ENCODE assay signal across 11 cellular contexts in genomic region chr1:46285730-46286477, GRCh38. TPM values are rescaled to one million over a fixed set of nuclear protein-coding genes. Genes with fewer than 3 reads are reported as not detected.
DNase-seq lines count a peak whose midpoint lies in the region; ATAC-seq, FAIRE-seq and TF ChIP-seq lines count a peak whose summit lies in the region.
"Had no signal": no experiment of that assay in that cellular context is flagged by ENCODE, and none has a peak within 500 bp of the region (broad histone marks: within the 10 kb centered on the region; RNA-seq: fewer than 3 reads in every experiment).

No MANE protein-coding gene starts in this region.

- 93% methylated on average over 22 of the region's 27 CpGs for WGBS in A549 (ENCODE audit: missing lambda C conversion rate)

- H3K27me3 Mint-ChIP-seq in activated CD4-positive, alpha-beta memory T cell treated with anti-CD3 and anti-CD28 coated beads for 36 hours: no peaks in the 10 kb centered on the region
- H3K27me3 Mint-ChIP-seq: IgD-negative memory B cell had no signal

- peak in 1 of 2 experiments; percentile 18; a peak in 3 of 6 replicates for ATAC-seq in A549
- ATAC-seq in GM21619 (IDR thresholded peaks at IDR 0.05; ENCODE audit: unreplicated experiment): no peak

- DNase-seq in A549 (ENCODE audit: low read depth in 1 of 2, low spot score in 1 of 2) (no peak), NCI-H1105 (lab: John Stamatoyannopoulos, UW) (peak; percentile 82), EL (no peak), nucleus accumbens (lab: John Stamatoyannopoulos, UW) (no peak)
- peak; percentile 67 for DNase-seq in activated CD4-positive, alpha-beta memory T cell treated with anti-CD3 and anti-CD28 coated beads for 36 hours
- DNase-seq in central memory CD4-positive, alpha-beta T cell: no peak
- DNase-seq: kidney had no signal

- H3K36me3 Mint-ChIP-seq in activated CD4-positive, alpha-beta memory T cell treated with anti-CD3 and anti-CD28 coated beads for 36 hours: peaks cover 31% of the 10 kb centered on the region

- CTCF ChIA-PET in A549 (lab: Yijun Ruan, JAX): interaction anchor here (1.2 to 2.7 kb wide), 3 partner anchors 10 to 17 kb away, joined by 4 to 7 read pairs (median 5); partner anchors contain the start of genes LRRC41 and UQCRH
- CTCF ChIA-PET in activated CD4-positive, alpha-beta memory T cell treated with anti-CD3 and anti-CD28 coated beads for 36 hours (lab: Charles Lee): interaction anchor here (1.0 to 1.8 kb wide), 3 partner anchors 9 to 61 kb away, joined by 3 to 6 read pairs (median 3); partner anchors contain the start of genes LRRC41 and UQCRH

- no peak overlapping the region for H3K9ac ChIP-seq in iPS-18a (ENCODE audit: low read length)

- H3K27ac Mint-ChIP-seq in activated CD4-positive, alpha-beta memory T cell treated with anti-CD3 and anti-CD28 coated beads for 36 hours: peak overlapping the region; percentile 59

- no peak for FAIRE-seq in A549 (lab: Jason Lieb, UNC)
- FAIRE-seq: kidney had no signal

- no peaks in the 10 kb centered on the region for H3K9me3 ChIP-seq in A549
- no peaks in the 10 kb centered on the region for H3K9me3 ChIP-seq in iPS-18a (ENCODE audit: control insufficient read depth, low read depth, low read length)

- no peaks in the 10 kb centered on the region for H3K9me3 Mint-ChIP-seq in activated CD4-positive, alpha-beta memory T cell treated with anti-CD3 and anti-CD28 coated beads for 36 hours
- H3K9me3 Mint-ChIP-seq: CD14-positive monocyte, IgD-negative memory B cell had no signal

- POLR2A ChIA-PET in A549 (lab: Yijun Ruan, JAX): no interaction called here
- POLR2A ChIA-PET in activated CD4-positive, alpha-beta memory T cell treated with anti-CD3 and anti-CD28 coated beads for 36 hours (lab: Charles Lee): interaction anchor here (0.6 to 1.7 kb wide), 5 partner anchors 9 to 62 kb away, joined by 3 to 7 read pairs (median 6); partner anchors contain the start of genes LRRC41 and UQCRH

- no peak for TF ChIP-seq RAD21 in A549 (conservative IDR thresholded peaks at IDR 0.05 in 1 of 2, IDR thresholded peaks at IDR 0.05 in 1 of 2)

- intact Hi-C loops in activated CD4-positive, alpha-beta memory T cell treated with anti-CD3 and anti-CD28 coated beads for 36 hours (cut with micrococcal nuclease): loop anchor here (1.0 kb wide), 1 partner anchor 62 kb away; no protein-coding TSS in a partner anchor

- peaks cover 9% of the 10 kb centered on the region for H3K4me1 Mint-ChIP-seq in activated CD4-positive, alpha-beta memory T cell treated with anti-CD3 and anti-CD28 coated beads for 36 hours (ENCODE audit: low read depth)

- no peak overlapping the region for H3K4me2 ChIP-seq in A549

- H3K4me1 ChIP-seq in A549 (no peaks in the 10 kb centered on the region), iPS-18a (ENCODE audit: control insufficient read depth, low read depth, low read length) (peaks cover 4% of the 10 kb centered on the region)

- TF ChIP-seq EP300 in A549 (IDR thresholded peaks at IDR 0.05): no peak

- H3K36me3 ChIP-seq in iPS-18a (ENCODE audit: control insufficient read depth, low read depth, low read length): peaks cover 28% of the 10 kb centered on the region

- TF ChIP-seq CTCF in A549 (IDR thresholded peaks at IDR 0.05): no peak

- H3K27ac ChIP-seq in A549: no peak overlapping the region
- peak overlapping the region; percentile 43 for H3K27ac ChIP-seq in iPS-18a (ENCODE audit: low read length)

- no peak overlapping the region for H3K4me3 Mint-ChIP-seq in activated CD4-positive, alpha-beta memory T cell treated with anti-CD3 and anti-CD28 coated beads for 36 hours
- H3K4me3 Mint-ChIP-seq: IgD-negative memory B cell had no signal

- no peaks in the 10 kb centered on the region for H3K27me3 ChIP-seq in iPS-18a (ENCODE audit: control insufficient read depth, insufficient read depth, low read length)

- TF ChIP-seq POLR2A in A549 (IDR thresholded peaks at IDR 0.05; ENCODE audit: low read length): no peak

- H3K4me3 ChIP-seq in A549 (no peak overlapping the region), iPS-18a (ENCODE audit: low read length) (no peak overlapping the region)

TF ChIP-seq in A549, 52 proteins besides CTCF, POLR2A, EP300 and RAD21:
- TF ChIP-seq RCOR1 (IDR thresholded peaks at IDR 0.05; ENCODE audit: low read depth, low read length) (no peak), POLR2AphosphoS2 (conservative IDR thresholded peaks at IDR 0.05; ENCODE audit: low read length) (0 out of 2 replicates have a peak, but pooled peaks have one; percentile 18), HOXA7 (CRISPR knock-in tag; IDR thresholded peaks at IDR 0.05) (no peak)

RNA-seq across cellular contexts. Expression of gene LRRC41, which starts 17.5 kb away (rescaled TPM):
- polyA plus RNA-seq in A549 (2011; rRNA removed) (28.6 and 32.5 TPM in 2 replicates), A549 (2017; fragmentation: RNase III; extraction: RNeasy Plus Mini Kit Qiagen cat#74134 plus additional on column Dnase treatment) (30.1 to 34.1 TPM (median 33.4 TPM) in 3 replicates)
- 27.0 and 41.8 TPM in 2 replicates for polyA plus RNA-seq in A549 (2012; cell fraction: cytosol; rRNA removed)
- polyA plus RNA-seq in A549 (2012; cell fraction: nucleus; rRNA removed): 57.0 and 61.6 TPM in 2 replicates
- 46.0 and 47.6 TPM in 2 replicates for polyA minus RNA-seq in A549 (2011; rRNA and poly(A)+ RNA removed)
- total RNA-seq in activated CD4-positive, alpha-beta memory T cell treated with anti-CD3 and anti-CD28 coated beads for 36 hours: 10 to 100 TPM; 31.4 to 34.6 TPM

RNA-seq across cellular contexts. Expression of gene UQCRH, which starts 17.6 kb away (rescaled TPM):
- 514 and 762 TPM in 2 replicates for polyA plus RNA-seq in A549 (2011; rRNA removed)
- 364 and 521 TPM in 2 replicates for polyA plus RNA-seq in A549 (2012; cell fraction: cytosol; rRNA removed)
- 85.1 and 267 TPM in 2 replicates for polyA plus RNA-seq in A549 (2012; cell fraction: nucleus; rRNA removed)
- 766 to 800 TPM (median 793 TPM) in 3 replicates for polyA plus RNA-seq in A549 (2017; fragmentation: RNase III; extraction: RNeasy Plus Mini Kit Qiagen cat#74134 plus additional on column Dnase treatment)
- 42.5 and 56.1 TPM in 2 replicates for polyA minus RNA-seq in A549 (2011; rRNA and poly(A)+ RNA removed)
- total RNA-seq in activated CD4-positive, alpha-beta memory T cell treated with anti-CD3 and anti-CD28 coated beads for 36 hours: 100 to 1,000 TPM; 351 to 353 TPM

RNA-seq across cellular contexts. Expression of gene RAD54L, which starts 38.3 kb away (rescaled TPM):
- polyA plus RNA-seq in A549 (2011; rRNA removed) (10.0 and 10.9 TPM in 2 replicates), A549 (2017; fragmentation: RNase III; extraction: RNeasy Plus Mini Kit Qiagen cat#74134 plus additional on column Dnase treatment) (12.7 to 14.0 TPM (median 14.0 TPM) in 3 replicates)
- polyA plus RNA-seq in A549 (2012; cell fraction: cytosol; rRNA removed): 19.7 TPM in 2 replicates
- polyA plus RNA-seq in A549 (2012; cell fraction: nucleus; rRNA removed): 58.5 and 65.2 TPM in 2 replicates
- polyA minus RNA-seq in A549 (2011; rRNA and poly(A)+ RNA removed): 11.4 and 15.0 TPM in 2 replicates
- 10 to 100 TPM; 64.9 to 65.0 TPM for total RNA-seq in activated CD4-positive, alpha-beta memory T cell treated with anti-CD3 and anti-CD28 coated beads for 36 hours
- polyA plus RNA-seq: CD14-positive monocyte had no signal

RNA-seq across cellular contexts. Expression of gene NSUN4, which starts 54.7 kb away (rescaled TPM):
- polyA plus RNA-seq in A549 (2011; rRNA removed) (23.3 and 30.2 TPM in 2 replicates), A549 (2017; fragmentation: RNase III; extraction: RNeasy Plus Mini Kit Qiagen cat#74134 plus additional on column Dnase treatment) (11.7 to 13.2 TPM (median 12.0 TPM) in 3 replicates)
- polyA plus RNA-seq in A549 (2012; cell fraction: cytosol; rRNA removed): 13.6 and 16.2 TPM in 2 replicates
- polyA plus RNA-seq in A549 (2012; cell fraction: nucleus; rRNA removed): 16.8 and 17.6 TPM in 2 replicates
- 52.7 and 57.1 TPM in 2 replicates for polyA minus RNA-seq in A549 (2011; rRNA and poly(A)+ RNA removed)
- 10 to 100 TPM; 29.1 to 29.9 TPM for total RNA-seq in activated CD4-positive, alpha-beta memory T cell treated with anti-CD3 and anti-CD28 coated beads for 36 hours

Comparison
In these comparisons a context has a peak if more than half of its experiments do, and no peak if none do; other contexts are left out.
1. DNase-seq: peak in NCI-H1105 (single experiment) and activated CD4-positive, alpha-beta memory T cell treated with anti-CD3 and anti-CD28 coated beads for 36 hours (single experiment); none in A549 (0 of 2), central memory CD4-positive, alpha-beta T cell (single experiment), EL (single experiment) and nucleus accumbens (0 of 56).